In the genomic region with DNA sequence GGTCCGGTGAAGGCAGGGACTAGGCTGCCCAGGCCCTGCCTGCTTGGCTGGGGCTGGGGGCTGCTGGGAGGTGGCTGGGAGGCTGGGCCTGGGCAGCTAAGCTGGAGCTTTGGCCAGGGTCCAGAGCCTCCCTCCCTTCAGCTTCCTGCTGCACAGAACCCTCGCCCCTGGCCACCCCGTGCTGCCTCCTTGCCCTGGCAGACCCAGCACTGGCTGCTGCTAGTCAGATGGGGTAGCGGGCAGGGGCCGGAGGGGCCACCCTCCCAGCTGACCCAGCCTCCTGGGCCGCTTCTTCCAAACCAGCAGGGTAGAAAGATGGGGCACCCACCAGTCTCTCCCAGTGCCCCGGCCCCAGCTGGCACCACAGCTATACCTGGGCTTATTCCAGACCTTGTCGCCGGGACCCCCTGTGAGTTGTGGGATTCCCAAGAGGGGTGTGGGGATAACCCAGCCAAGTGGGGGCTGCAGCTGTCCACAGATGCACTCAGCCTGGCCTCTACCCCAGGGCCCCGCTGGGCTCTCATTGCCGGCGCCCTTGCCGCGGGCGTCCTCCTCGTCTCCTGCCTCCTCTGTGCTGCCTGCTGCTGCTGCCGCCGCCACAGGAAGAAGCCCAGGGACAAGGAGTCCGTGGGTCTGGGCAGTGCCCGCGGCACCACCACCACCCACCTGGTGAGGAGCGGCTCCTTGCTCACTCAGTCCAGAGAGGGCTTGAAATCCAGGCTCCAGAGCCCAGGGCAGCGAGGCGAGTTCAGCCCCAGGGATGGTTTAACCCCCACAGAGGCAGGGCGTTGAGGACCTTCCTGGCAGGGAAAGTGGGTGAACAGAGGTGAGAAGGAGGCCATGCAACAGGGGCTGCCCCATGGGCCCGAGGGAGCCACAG, we compare ENCODE assay signal across 2 cellular contexts.
TF ChIP-seq lines count a peak whose summit lies in the region.

A gene with protein sequence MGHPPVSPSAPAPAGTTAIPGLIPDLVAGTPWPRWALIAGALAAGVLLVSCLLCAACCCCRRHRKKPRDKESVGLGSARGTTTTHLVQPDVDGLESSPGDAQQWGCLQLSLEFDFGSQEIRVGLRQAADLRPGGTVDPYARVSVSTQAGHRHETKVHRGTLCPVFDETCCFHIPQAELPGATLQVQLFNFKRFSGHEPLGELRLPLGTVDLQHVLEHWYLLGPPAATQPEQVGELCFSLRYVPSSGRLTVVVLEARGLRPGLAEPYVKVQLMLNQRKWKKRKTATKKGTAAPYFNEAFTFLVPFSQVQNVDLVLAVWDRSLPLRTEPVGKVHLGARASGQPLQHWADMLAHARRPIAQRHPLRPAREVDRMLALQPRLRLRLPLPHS (plus strand): TSS at position 200 of the 880 bp plus-strand sequence. CDS start 116 bp downstream, at position 316.

TF ChIP-seq in Ishikawa, 13 proteins besides CTCF, POLR2A, EP300 and RAD21 (continued from another document):
- TF ChIP-seq MAX (IDR thresholded peaks at IDR 0.05), result no peak
TF ChIP-seq in Ishikawa: peak in this region for 1.

TF ChIP-seq in HepG2, 621 proteins besides CTCF, POLR2A, EP300 and RAD21:
- TF ChIP-seq, protein P1, sequence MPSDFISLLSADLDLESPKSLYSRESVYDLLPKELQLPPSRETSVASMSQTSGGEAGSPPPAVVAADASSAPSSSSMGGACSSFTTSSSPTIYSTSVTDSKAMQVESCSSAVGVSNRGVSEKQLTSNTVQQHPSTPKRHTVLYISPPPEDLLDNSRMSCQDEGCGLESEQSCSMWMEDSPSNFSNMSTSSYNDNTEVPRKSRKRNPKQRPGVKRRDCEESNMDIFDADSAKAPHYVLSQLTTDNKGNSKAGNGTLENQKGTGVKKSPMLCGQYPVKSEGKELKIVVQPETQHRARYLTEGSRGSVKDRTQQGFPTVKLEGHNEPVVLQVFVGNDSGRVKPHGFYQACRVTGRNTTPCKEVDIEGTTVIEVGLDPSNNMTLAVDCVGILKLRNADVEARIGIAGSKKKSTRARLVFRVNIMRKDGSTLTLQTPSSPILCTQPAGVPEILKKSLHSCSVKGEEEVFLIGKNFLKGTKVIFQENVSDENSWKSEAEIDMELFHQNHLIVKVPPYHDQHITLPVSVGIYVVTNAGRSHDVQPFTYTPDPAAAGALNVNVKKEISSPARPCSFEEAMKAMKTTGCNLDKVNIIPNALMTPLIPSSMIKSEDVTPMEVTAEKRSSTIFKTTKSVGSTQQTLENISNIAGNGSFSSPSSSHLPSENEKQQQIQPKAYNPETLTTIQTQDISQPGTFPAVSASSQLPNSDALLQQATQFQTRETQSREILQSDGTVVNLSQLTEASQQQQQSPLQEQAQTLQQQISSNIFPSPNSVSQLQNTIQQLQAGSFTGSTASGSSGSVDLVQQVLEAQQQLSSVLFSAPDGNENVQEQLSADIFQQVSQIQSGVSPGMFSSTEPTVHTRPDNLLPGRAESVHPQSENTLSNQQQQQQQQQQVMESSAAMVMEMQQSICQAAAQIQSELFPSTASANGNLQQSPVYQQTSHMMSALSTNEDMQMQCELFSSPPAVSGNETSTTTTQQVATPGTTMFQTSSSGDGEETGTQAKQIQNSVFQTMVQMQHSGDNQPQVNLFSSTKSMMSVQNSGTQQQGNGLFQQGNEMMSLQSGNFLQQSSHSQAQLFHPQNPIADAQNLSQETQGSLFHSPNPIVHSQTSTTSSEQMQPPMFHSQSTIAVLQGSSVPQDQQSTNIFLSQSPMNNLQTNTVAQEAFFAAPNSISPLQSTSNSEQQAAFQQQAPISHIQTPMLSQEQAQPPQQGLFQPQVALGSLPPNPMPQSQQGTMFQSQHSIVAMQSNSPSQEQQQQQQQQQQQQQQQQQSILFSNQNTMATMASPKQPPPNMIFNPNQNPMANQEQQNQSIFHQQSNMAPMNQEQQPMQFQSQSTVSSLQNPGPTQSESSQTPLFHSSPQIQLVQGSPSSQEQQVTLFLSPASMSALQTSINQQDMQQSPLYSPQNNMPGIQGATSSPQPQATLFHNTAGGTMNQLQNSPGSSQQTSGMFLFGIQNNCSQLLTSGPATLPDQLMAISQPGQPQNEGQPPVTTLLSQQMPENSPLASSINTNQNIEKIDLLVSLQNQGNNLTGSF (CRISPR knock-in tag; IDR thresholded peaks at IDR 0.05), result no peak
- TF ChIP-seq, protein P2, sequence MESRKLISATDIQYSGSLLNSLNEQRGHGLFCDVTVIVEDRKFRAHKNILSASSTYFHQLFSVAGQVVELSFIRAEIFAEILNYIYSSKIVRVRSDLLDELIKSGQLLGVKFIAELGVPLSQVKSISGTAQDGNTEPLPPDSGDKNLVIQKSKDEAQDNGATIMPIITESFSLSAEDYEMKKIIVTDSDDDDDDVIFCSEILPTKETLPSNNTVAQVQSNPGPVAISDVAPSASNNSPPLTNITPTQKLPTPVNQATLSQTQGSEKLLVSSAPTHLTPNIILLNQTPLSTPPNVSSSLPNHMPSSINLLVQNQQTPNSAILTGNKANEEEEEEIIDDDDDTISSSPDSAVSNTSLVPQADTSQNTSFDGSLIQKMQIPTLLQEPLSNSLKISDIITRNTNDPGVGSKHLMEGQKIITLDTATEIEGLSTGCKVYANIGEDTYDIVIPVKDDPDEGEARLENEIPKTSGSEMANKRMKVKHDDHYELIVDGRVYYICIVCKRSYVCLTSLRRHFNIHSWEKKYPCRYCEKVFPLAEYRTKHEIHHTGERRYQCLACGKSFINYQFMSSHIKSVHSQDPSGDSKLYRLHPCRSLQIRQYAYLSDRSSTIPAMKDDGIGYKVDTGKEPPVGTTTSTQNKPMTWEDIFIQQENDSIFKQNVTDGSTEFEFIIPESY (CRISPR knock-in tag; IDR thresholded peaks at IDR 0.05), result peak; percentile 45; the same call in 1 of the 2 replicates
- TF ChIP-seq MAZ (IDR thresholded peaks at IDR 0.05; ENCODE audit: borderline replicate concordance, low read depth, low read length) (no peak), MAZ (CRISPR knock-in tag; IDR thresholded peaks at IDR 0.05; ENCODE audit: low read depth) (0 out of 2 replicates have a peak, but pooled peaks have one; percentile 20), HNRNPL (IDR thresholded peaks at IDR 0.05; ENCODE audit: low read depth, low read length) (peak; percentile 50; the same call in 1 of the 2 replicates), ZSCAN31 (CRISPR knock-in tag; IDR thresholded peaks at IDR 0.05; ENCODE audit: low read depth) (0 out of 2 replicates have a peak, but pooled peaks have one; percentile 9), ZNF143 (CRISPR knock-in tag; IDR thresholded peaks at IDR 0.05) (no peak), ZNF574 (CRISPR knock-in tag; IDR thresholded peaks at IDR 0.05) (no peak), ZNF615 (CRISPR knock-in tag; IDR thresholded peaks at IDR 0.05; ENCODE audit: borderline replicate concordance) (no peak), CAMTA2 (CRISPR knock-in tag; IDR thresholded peaks at IDR 0.05; ENCODE audit: borderline replicate concordance) (no peak), SMAD1 (CRISPR knock-in tag; IDR thresholded peaks at IDR 0.05; ENCODE audit: borderline replicate concordance, low read depth) (no peak), ZBTB21 (CRISPR knock-in tag; IDR thresholded peaks at IDR 0.05) (no peak)
